ENCODE assay signal across 10 cellular contexts in the genomic region with DNA sequence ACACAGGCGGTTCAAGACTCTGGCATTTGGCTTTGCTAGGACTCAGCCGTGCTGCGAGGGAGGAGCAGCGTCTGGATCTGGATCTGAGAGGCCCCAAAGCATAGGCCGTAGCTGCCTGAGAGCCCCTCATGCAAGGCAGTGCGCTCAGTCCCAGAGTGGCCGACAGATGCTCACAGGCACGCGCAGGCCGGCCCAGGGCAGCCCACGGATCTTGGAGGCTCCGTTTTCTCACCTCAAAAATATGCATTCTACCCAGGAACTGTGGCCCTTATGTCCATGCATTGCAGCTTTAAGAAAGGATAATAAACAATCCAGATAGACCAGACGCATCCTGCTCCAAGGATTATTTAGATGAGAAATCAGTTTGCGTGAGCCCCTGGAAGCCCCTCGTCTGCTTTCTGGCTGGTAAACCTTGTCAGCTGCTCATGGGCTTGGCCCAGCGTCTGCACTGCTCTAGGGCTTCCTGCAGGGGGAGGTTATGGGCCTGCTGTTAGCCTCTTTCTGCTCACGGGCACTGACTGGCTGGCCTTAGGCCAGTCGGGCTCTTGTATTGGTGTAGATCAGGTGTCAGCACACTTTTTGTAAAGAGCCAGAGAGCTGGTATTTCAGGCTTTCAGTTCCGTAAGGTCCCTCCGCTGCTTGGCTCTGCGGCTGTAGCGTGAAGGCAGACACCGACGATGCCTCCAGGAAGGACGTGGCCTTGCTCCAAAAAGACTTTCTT. TPM values are rescaled to one million over a fixed set of nuclear protein-coding genes. Genes with fewer than 3 reads are reported as not detected.
A peak's percentile ranks its signal among the peaks of the same experiment; 100 is the strongest.
DNase-seq lines count a peak whose midpoint lies in the region; ATAC-seq lines count a peak whose summit lies in the region.
"Had no signal": no experiment of that assay in that cellular context is flagged by ENCODE, and none has a peak within 500 bp of the region (broad histone marks: within the 10 kb centered on the region; RNA-seq: fewer than 3 reads in every experiment).

No MANE protein-coding gene starts in this region.

- CTCF ChIA-PET in activated naive CD4-positive, alpha-beta T cell treated with anti-CD3 and anti-CD28 coated beads, Interleukin-2, amount 10 ng/mL, durations not matched to agents 7 days and 5 days (lab: Charles Lee), result no interaction called here

- ATAC-seq in left ventricle myocardium superior, result peak; percentile 73
- no peak for ATAC-seq in HG03342 (IDR thresholded peaks at IDR 0.05; ENCODE audit: unreplicated experiment)

- H3K27ac Mint-ChIP-seq in activated naive CD4-positive, alpha-beta T cell treated with anti-CD3 and anti-CD28 coated beads, Interleukin-2, amount 10 ng/mL, durations not matched to agents 7 days and 5 days, result no peak overlapping the region

- no peaks in the 10 kb centered on the region for H3K4me1 Mint-ChIP-seq in activated naive CD4-positive, alpha-beta T cell treated with anti-CD3 and anti-CD28 coated beads, Interleukin-2, amount 10 ng/mL, durations not matched to agents 7 days and 5 days

- intact Hi-C loops in left ventricle myocardium superior (cut with micrococcal nuclease), result no loop called here

- peak; percentile 8 for DNase-seq in ACHN
- peak; percentile 40 for DNase-seq in HCEC 1CT
- peak; percentile 10 for DNase-seq in RPMI8226
- DNase-seq in left ventricle myocardium superior, result peak; percentile 55
- DNase-seq in activated naive CD4-positive, alpha-beta T cell treated with anti-CD3 and anti-CD28 coated beads, Interleukin-2, amount 10 ng/mL, durations not matched to agents 7 days and 5 days, result no peak
- no peak for DNase-seq in pons (ENCODE audit: low spot score)
- DNase-seq in NCI-H2227 treated with DMSO at 0.1 percent for 48 hours (lab: John Stamatoyannopoulos, UW), result no peak
- DNase-seq: kidney had no signal

- H3K27me3 Mint-ChIP-seq in activated naive CD4-positive, alpha-beta T cell treated with anti-CD3 and anti-CD28 coated beads, Interleukin-2, amount 10 ng/mL, durations not matched to agents 7 days and 5 days, result no peaks in the 10 kb centered on the region

- H3K9me3 Mint-ChIP-seq in activated naive CD4-positive, alpha-beta T cell treated with anti-CD3 and anti-CD28 coated beads, Interleukin-2, amount 10 ng/mL, durations not matched to agents 7 days and 5 days, result no peaks in the 10 kb centered on the region

- H3K36me3 Mint-ChIP-seq in activated naive CD4-positive, alpha-beta T cell treated with anti-CD3 and anti-CD28 coated beads, Interleukin-2, amount 10 ng/mL, durations not matched to agents 7 days and 5 days, result no peaks in the 10 kb centered on the region

- in situ Hi-C loops in ACHN (cut with HindIII; ENCODE audit: low pct_ligation_motif_present, low pct_unique_long_range_greater_than_20kb, low sequenced_read_pairs), result no loop called here

- H3K4me3 Mint-ChIP-seq in activated naive CD4-positive, alpha-beta T cell treated with anti-CD3 and anti-CD28 coated beads, Interleukin-2, amount 10 ng/mL, durations not matched to agents 7 days and 5 days, result no peak overlapping the region

RNA-seq across cellular contexts. Expression of a gene that starts 24.2 kb away (rescaled TPM):
- total RNA-seq in left ventricle myocardium superior, result 0.32 TPM
- total RNA-seq: kidney, subcutaneous adipose tissue had no signal

Comparison
In these comparisons a context has a peak if more than half of its experiments do, and no peak if none do; other contexts are left out.
1. DNase-seq: peak in ACHN (single experiment), HCEC 1CT (single experiment), RPMI8226 (single experiment) and left ventricle myocardium superior (single experiment); none in activated naive CD4-positive, alpha-beta T cell treated with anti-CD3 and anti-CD28 coated beads, Interleukin-2, amount 10 ng/mL, durations not matched to agents 7 days and 5 days (single experiment), pons (single experiment) and NCI-H2227 treated with DMSO at 0.1 percent for 48 hours (single experiment).